Comparison of ENCODE assay signal across 21 cellular contexts in the genomic region with DNA sequence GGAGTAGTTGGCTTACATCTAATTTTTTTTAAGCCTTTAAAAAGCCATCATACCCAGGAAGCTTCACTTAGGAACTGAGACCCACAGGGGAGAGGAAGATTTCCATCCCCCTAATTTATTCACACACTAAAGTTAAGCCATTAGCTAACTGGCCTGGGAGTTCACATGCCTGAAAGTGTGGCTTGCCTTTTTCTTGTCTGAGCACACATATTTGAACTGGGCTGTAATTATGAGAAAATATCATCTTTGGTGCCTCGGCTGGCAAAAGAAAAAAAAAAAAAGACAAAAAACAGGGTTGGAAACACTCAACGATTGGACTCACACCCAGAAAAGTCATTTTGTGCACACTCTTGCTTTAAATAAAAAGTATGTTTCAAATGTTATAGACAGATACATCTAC.
A peak's percentile ranks its signal among the peaks of the same experiment; 100 is the strongest.
DNase-seq lines count a peak whose midpoint lies in the region; ATAC-seq and TF ChIP-seq lines count a peak whose summit lies in the region.
"Had no signal": no experiment of that assay in that cellular context is flagged by ENCODE, and none has a peak within 500 bp of the region (broad histone marks: within the 10 kb centered on the region; RNA-seq: fewer than 3 reads in every experiment).

No MANE protein-coding gene starts in this region.

- no peak for ATAC-seq in stimulated activated memory B cell treated with anti-CD40 and anti-IgM and Interleukin-4, amounts not matched to agents 10 μg/mL and 1 μg/mL and 100 μg/mL, for 72 hours
- no peak for ATAC-seq in GM18870 (IDR thresholded peaks at IDR 0.05; ENCODE audit: unreplicated experiment)
- ATAC-seq: CD8-positive, alpha-beta T cell; GM12878; Panc1 had no signal

- TF ChIP-seq CTCF in smooth muscle cell (IDR thresholded peaks at IDR 0.05; ENCODE audit: borderline replicate concordance, insufficient read depth, poor library complexity, severe bottlenecking): no peak

- peak overlapping the region; percentile 77 for H2AFZ ChIP-seq in smooth muscle cell (ENCODE audit: low read depth)
- H2AFZ ChIP-seq: GM23248 had no signal

- H3K9me3 ChIP-seq in smooth muscle cell (replicated peaks; ENCODE audit: low read depth): no peaks in the 10 kb centered on the region
- H3K9me3 ChIP-seq: HAP-1 had no signal

- H2BK5ac ChIP-seq in mesendoderm (ENCODE audit: low read length): no peak overlapping the region

- H3K27me3 Mint-ChIP-seq in stimulated activated memory B cell treated with anti-CD40 and anti-IgM and Interleukin-4, amounts not matched to agents 10 μg/mL and 1 μg/mL and 100 μg/mL, for 72 hours: peaks cover 25% of the 10 kb centered on the region

- peak overlapping the region; percentile 39 for H3K18ac ChIP-seq in mesendoderm (ENCODE audit: low read length)

- H3K56ac ChIP-seq in mesendoderm (ENCODE audit: low read length): no peak overlapping the region

- peaks cover 6% of the 10 kb centered on the region for H3K4me1 Mint-ChIP-seq in stimulated activated memory B cell treated with anti-CD40 and anti-IgM and Interleukin-4, amounts not matched to agents 10 μg/mL and 1 μg/mL and 100 μg/mL, for 72 hours

- H2BK120ac ChIP-seq in mesendoderm (ENCODE audit: low read depth, low read length): peak overlapping the region; percentile 12

- H4K5ac ChIP-seq in mesendoderm (ENCODE audit: low read length): no peak overlapping the region

- H3K36me3 Mint-ChIP-seq in stimulated activated memory B cell treated with anti-CD40 and anti-IgM and Interleukin-4, amounts not matched to agents 10 μg/mL and 1 μg/mL and 100 μg/mL, for 72 hours: no peaks in the 10 kb centered on the region
- H3K36me3 Mint-ChIP-seq: CD8-positive, alpha-beta T cell had no signal

- H3K79me1 ChIP-seq in mesendoderm (ENCODE audit: low read length): no peaks in the 10 kb centered on the region

- H3K4me1 ChIP-seq in mesendoderm (ENCODE audit: control insufficient read depth, low read depth, low read length) (peaks cover 2% of the 10 kb centered on the region), smooth muscle cell (ENCODE audit: low read depth) (peaks cover 13% of the 10 kb centered on the region)
- H3K4me1 ChIP-seq: HAP-1 had no signal

- H3K27ac ChIP-seq in mesendoderm (ENCODE audit: low read depth, low read length) (no peak overlapping the region), smooth muscle cell (ENCODE audit: low read depth) (peak overlapping the region; percentile 59)
- H3K27ac ChIP-seq: GM23248 had no signal

- H3K4me3 ChIP-seq in mesendoderm (ENCODE audit: low read length) (no peak overlapping the region), smooth muscle cell (no peak overlapping the region)
- H3K4me3 ChIP-seq: GM12878, GM23248, HAP-1 had no signal

- no peak overlapping the region for H3K4me3 Mint-ChIP-seq in stimulated activated memory B cell treated with anti-CD40 and anti-IgM and Interleukin-4, amounts not matched to agents 10 μg/mL and 1 μg/mL and 100 μg/mL, for 72 hours
- H3K4me3 Mint-ChIP-seq: CD8-positive, alpha-beta T cell had no signal

- H3F3A ChIP-seq in smooth muscle cell (ENCODE audit: low read depth): no peaks in the 10 kb centered on the region

- WGBS in mesendoderm (ENCODE audit: extremely low coverage, insufficient coverage, low lambda C conversion rate): no CpG with 5 or more reads among the region's 2 CpGs
- 18% methylated on average over 2 of the region's 2 CpGs for WGBS in smooth muscle cell (ENCODE audit: low lambda C conversion rate)

- no peaks in the 10 kb centered on the region for H3K27me3 ChIP-seq in mesendoderm (ENCODE audit: insufficient read depth, low read length, poor library complexity)
- no peaks in the 10 kb centered on the region for H3K27me3 ChIP-seq in smooth muscle cell (ENCODE audit: low read depth)

- no peak overlapping the region for H2BK15ac ChIP-seq in mesendoderm (replicated peaks; ENCODE audit: low read depth)

- H3K4me2 ChIP-seq in mesendoderm (ENCODE audit: low read length): no peak overlapping the region
- peak overlapping the region; percentile 66 for H3K4me2 ChIP-seq in smooth muscle cell

- H3K9me3 Mint-ChIP-seq in stimulated activated memory B cell treated with anti-CD40 and anti-IgM and Interleukin-4, amounts not matched to agents 10 μg/mL and 1 μg/mL and 100 μg/mL, for 72 hours: no peaks in the 10 kb centered on the region

- no peaks in the 10 kb centered on the region for H3K36me3 ChIP-seq in mesendoderm (ENCODE audit: control insufficient read depth, insufficient read depth, low read length)
- no peaks in the 10 kb centered on the region for H3K36me3 ChIP-seq in smooth muscle cell (ENCODE audit: low read depth)
- H3K36me3 ChIP-seq: HAP-1 had no signal

- H3K79me2 ChIP-seq in mesendoderm (ENCODE audit: control insufficient read depth, insufficient read depth, low read length): no peaks in the 10 kb centered on the region
- no peaks in the 10 kb centered on the region for H3K79me2 ChIP-seq in smooth muscle cell (ENCODE audit: low read depth)

- DNase-seq in NCI-H82 (lab: John Stamatoyannopoulos, UW) (peak; percentile 36), NCI-H82 treated with DMSO at 0.1 percent for 48 hours (lab: John Stamatoyannopoulos, UW; ENCODE audit: unreplicated experiment) (no peak), astrocyte of the hippocampus (ENCODE audit: low read depth, low spot score) (peak; percentile 38), mesendoderm (peak; percentile 32), smooth muscle cell (lab: John Stamatoyannopoulos, UW; ENCODE audit: unreplicated experiment) (no peak), SHP77 (lab: John Stamatoyannopoulos, UW) (no peak)
- DNase-seq: 8988T; AML-193; C1 segment of cervical spinal cord; CD8-positive, alpha-beta T cell; DND-41; GM23248; NCI-H1105 treated with DMSO at 0.1 percent for 48 hours; NCI-H2029 treated with DMSO at 0.1 percent for 48 hours; NCI-H2171; NCI-H446 had no signal

- no peak overlapping the region for H2AK5ac ChIP-seq in mesendoderm (ENCODE audit: low read length)

- H4K8ac ChIP-seq in mesendoderm (ENCODE audit: low read depth, low read length): no peak overlapping the region

- no peak overlapping the region for H3K27ac Mint-ChIP-seq in stimulated activated memory B cell treated with anti-CD40 and anti-IgM and Interleukin-4, amounts not matched to agents 10 μg/mL and 1 μg/mL and 100 μg/mL, for 72 hours
- H3K27ac Mint-ChIP-seq: CD8-positive, alpha-beta T cell had no signal

- H4K20me1 ChIP-seq in smooth muscle cell (ENCODE audit: low read depth): no peaks in the 10 kb centered on the region

- H3K23ac ChIP-seq in mesendoderm (ENCODE audit: low read length): no peak overlapping the region

- no peak overlapping the region for H3K4ac ChIP-seq in mesendoderm (ENCODE audit: low read depth, low read length)

- no peak overlapping the region for H3K9ac ChIP-seq in mesendoderm (ENCODE audit: low read length)
- H3K9ac ChIP-seq in smooth muscle cell (ENCODE audit: low read depth): no peak overlapping the region
- H3K9ac ChIP-seq: GM23248 had no signal

Comparison
In these comparisons a context has a peak if more than half of its experiments do, and no peak if none do; other contexts are left out.
1. DNase-seq: peak in NCI-H82 (single experiment), astrocyte of the hippocampus (single experiment) and mesendoderm (single experiment); none in NCI-H82 treated with DMSO at 0.1 percent for 48 hours (single experiment), smooth muscle cell (single experiment) and SHP77 (0 of 2).